Comparison of ENCODE assay signal across 18 cellular contexts in the genomic region with DNA sequence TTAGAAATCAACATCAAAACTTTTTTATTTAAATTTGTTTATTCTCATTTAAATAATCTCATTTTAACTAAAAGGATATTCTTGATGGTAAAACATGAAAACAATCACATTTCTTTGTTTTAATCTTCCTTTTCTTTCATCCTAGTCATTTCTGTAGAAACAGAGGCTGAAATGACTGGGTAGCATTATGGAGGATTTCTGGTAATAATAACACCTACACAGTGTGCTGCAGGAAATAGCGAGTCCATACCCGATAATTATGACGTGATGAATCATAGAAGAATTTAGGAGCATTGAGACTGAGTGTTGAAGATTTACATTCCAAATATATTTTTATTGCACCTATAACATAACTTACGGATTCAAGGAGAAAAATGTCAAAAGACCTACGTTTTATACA. TPM values are rescaled to one million over a fixed set of nuclear protein-coding genes. Genes with fewer than 3 reads are reported as not detected.
DNase-seq lines count a peak whose midpoint lies in the region; ATAC-seq, FAIRE-seq and TF ChIP-seq lines count a peak whose summit lies in the region.
"Had no signal": no experiment of that assay in that cellular context is flagged by ENCODE, and none has a peak within 500 bp of the region (broad histone marks: within the 10 kb centered on the region; RNA-seq: fewer than 3 reads in every experiment).

No MANE protein-coding gene starts in this region.

- peaks cover 4% of the 10 kb centered on the region for H3K9me3 Mint-ChIP-seq in activated naive CD4-positive, alpha-beta T cell treated with anti-CD3 and anti-CD28 coated beads, Interleukin-2, amount 50 U/mL, for 24 hours
- H3K9me3 Mint-ChIP-seq in activated CD4-positive, alpha-beta memory T cell treated with anti-CD3 and anti-CD28 coated beads, Interleukin-2, amount 10 ng/mL, durations not matched to agents 7 days and 5 days = no peaks in the 10 kb centered on the region
- H3K9me3 Mint-ChIP-seq: activated naive CD8-positive, alpha-beta T cell treated with anti-CD3 and anti-CD28 coated beads, Interleukin-2, amount 10 ng/mL, durations not matched to agents 7 days and 5 days had no signal

- dilution Hi-C loops in keratinocyte (cut with MboI; ENCODE audit: extremely low pct_ligation_motif_present, low sequenced_read_pairs) = no loop called here

- H3K4me3 ChIP-seq in keratinocyte (ENCODE audit: control insufficient read depth in 2 of 3, extremely low read depth in 1 of 3, insufficient read depth in 2 of 3, low read depth in 1 of 3, low read length in 3 of 3) (peak overlapping the region in 2 of 3 experiments; percentile 36 to 47), OCI-LY7 (ENCODE audit: low read depth, low read length, poor library complexity, severe bottlenecking) (no peak overlapping the region)
- H3K4me3 ChIP-seq: esophagus muscularis mucosa, lung had no signal

- ATAC-seq in HG02852 (IDR thresholded peaks at IDR 0.05; ENCODE audit: unreplicated experiment) = peak; percentile 53
- no peak for ATAC-seq in GM21360 (IDR thresholded peaks at IDR 0.05; ENCODE audit: unreplicated experiment)

- H3K9me3 ChIP-seq in keratinocyte (ENCODE audit: control insufficient read depth, low read depth, low read length) = no peaks in the 10 kb centered on the region
- no peaks in the 10 kb centered on the region for H3K9me3 ChIP-seq in OCI-LY7 (ENCODE audit: low read length)
- H3K9me3 ChIP-seq: esophagus muscularis mucosa, testis had no signal

- no peaks in the 10 kb centered on the region for H3K9me1 ChIP-seq in keratinocyte (ENCODE audit: control insufficient read depth, extremely low read depth, insufficient read depth, low read length)

- intact Hi-C loops in OCI-LY7 (cut with micrococcal nuclease; ENCODE audit: unreplicated experiment) = no loop called here

- no peak for FAIRE-seq in keratinocyte (lab: Jason Lieb, UNC)
- FAIRE-seq: small intestine had no signal

- no peaks in the 10 kb centered on the region for H3K27me3 ChIP-seq in keratinocyte (ENCODE audit: control insufficient read depth, extremely low read depth, insufficient read depth, low read length)
- H3K27me3 ChIP-seq: brain microvascular endothelial cell, esophagus muscularis mucosa, testis had no signal

- H3K27ac Mint-ChIP-seq in activated naive CD4-positive, alpha-beta T cell treated with anti-CD3 and anti-CD28 coated beads, Interleukin-2, amount 50 U/mL, for 24 hours = peak overlapping the region; percentile 91
- H3K27ac Mint-ChIP-seq in activated CD4-positive, alpha-beta memory T cell treated with anti-CD3 and anti-CD28 coated beads, Interleukin-2, amount 10 ng/mL, durations not matched to agents 7 days and 5 days = peak overlapping the region; percentile 19
- H3K27ac Mint-ChIP-seq: activated naive CD8-positive, alpha-beta T cell treated with anti-CD3 and anti-CD28 coated beads, Interleukin-2, amount 10 ng/mL, durations not matched to agents 7 days and 5 days; naive B cell had no signal

- no peak overlapping the region for H3K27ac ChIP-seq in keratinocyte (ENCODE audit: control insufficient read depth, insufficient read depth, low read length)
- no peak overlapping the region for H3K27ac ChIP-seq in OCI-LY7 (ENCODE audit: low read depth, low read length, poor library complexity, severe bottlenecking)
- H3K27ac ChIP-seq: brain microvascular endothelial cell, esophagus muscularis mucosa had no signal

- peak overlapping the region; percentile 60 for H3K4me3 Mint-ChIP-seq in activated naive CD4-positive, alpha-beta T cell treated with anti-CD3 and anti-CD28 coated beads, Interleukin-2, amount 50 U/mL, for 24 hours
- H3K4me3 Mint-ChIP-seq in activated CD4-positive, alpha-beta memory T cell treated with anti-CD3 and anti-CD28 coated beads, Interleukin-2, amount 10 ng/mL, durations not matched to agents 7 days and 5 days = no peak overlapping the region
- H3K4me3 Mint-ChIP-seq: activated naive CD8-positive, alpha-beta T cell treated with anti-CD3 and anti-CD28 coated beads, Interleukin-2, amount 10 ng/mL, durations not matched to agents 7 days and 5 days; naive B cell had no signal

- H3K79me2 ChIP-seq in keratinocyte (ENCODE audit: control insufficient read depth, insufficient read depth, low read length) (no peaks in the 10 kb centered on the region), OCI-LY7 (ENCODE audit: insufficient read depth, low read depth, low read length) (no peaks in the 10 kb centered on the region)

- no peaks in the 10 kb centered on the region for H3K9me2 ChIP-seq in OCI-LY7 (ENCODE audit: insufficient read depth, low read length)

- peaks cover 22% of the 10 kb centered on the region for H3K4me1 Mint-ChIP-seq in activated naive CD4-positive, alpha-beta T cell treated with anti-CD3 and anti-CD28 coated beads, Interleukin-2, amount 50 U/mL, for 24 hours
- peaks cover 39% of the 10 kb centered on the region for H3K4me1 Mint-ChIP-seq in activated CD4-positive, alpha-beta memory T cell treated with anti-CD3 and anti-CD28 coated beads, Interleukin-2, amount 10 ng/mL, durations not matched to agents 7 days and 5 days
- H3K4me1 Mint-ChIP-seq: activated naive CD8-positive, alpha-beta T cell treated with anti-CD3 and anti-CD28 coated beads, Interleukin-2, amount 10 ng/mL, durations not matched to agents 7 days and 5 days; naive B cell had no signal

- CTCF ChIA-PET in activated CD4-positive, alpha-beta memory T cell treated with anti-CD3 and anti-CD28 coated beads, Interleukin-2, amount 10 ng/mL, durations not matched to agents 7 days and 5 days (lab: Charles Lee) = no interaction called here
- CTCF ChIA-PET in OCI-LY7 (lab: Charles Lee; ENCODE audit: unreplicated experiment) = no interaction called here

- TF ChIP-seq CTCF in keratinocyte (optimal IDR thresholded peaks at IDR 0.05 in 1 of 3, IDR thresholded peaks at IDR 0.05 in 1 of 3, conservative IDR thresholded peaks at IDR 0.05 in 1 of 3; ENCODE audit: extremely low read depth in 1 of 3, insufficient read depth in 2 of 3, low read length in 3 of 3) (no peak), OCI-LY7 (conservative IDR thresholded peaks at IDR 0.05; ENCODE audit: low read length) (no peak)

- peaks cover 12% of the 10 kb centered on the region for H3K4me1 ChIP-seq in keratinocyte (ENCODE audit: control insufficient read depth, extremely low read depth, insufficient read depth, low read length)
- no peaks in the 10 kb centered on the region for H3K4me1 ChIP-seq in OCI-LY7 (ENCODE audit: insufficient read depth, low read length, poor library complexity, severe bottlenecking)

- no peak overlapping the region for H2AFZ ChIP-seq in keratinocyte (ENCODE audit: control insufficient read depth, low read length)
- no peak overlapping the region for H2AFZ ChIP-seq in OCI-LY7 (ENCODE audit: low read length)

- peaks cover 0 to 3% of the 10 kb centered on the region in 2 experiments for H3K36me3 ChIP-seq in keratinocyte (ENCODE audit: control insufficient read depth in 2 of 2, extremely low read depth in 1 of 2, insufficient read depth in 2 of 2, low read length in 2 of 2)
- H3K36me3 ChIP-seq in OCI-LY7 (ENCODE audit: insufficient read depth, low read length) = no peaks in the 10 kb centered on the region
- H3K36me3 ChIP-seq: brain microvascular endothelial cell had no signal

- no peak overlapping the region for H3K9ac ChIP-seq in keratinocyte (ENCODE audit: control insufficient read depth, extremely low read depth, insufficient read depth, low read length)

- H3K27me3 Mint-ChIP-seq in activated naive CD4-positive, alpha-beta T cell treated with anti-CD3 and anti-CD28 coated beads, Interleukin-2, amount 50 U/mL, for 24 hours = no peaks in the 10 kb centered on the region
- H3K27me3 Mint-ChIP-seq in activated CD4-positive, alpha-beta memory T cell treated with anti-CD3 and anti-CD28 coated beads, Interleukin-2, amount 10 ng/mL, durations not matched to agents 7 days and 5 days = peaks cover 14% of the 10 kb centered on the region

- H4K20me1 ChIP-seq in keratinocyte (ENCODE audit: control insufficient read depth, extremely low read depth, insufficient read depth, low read length) (no peaks in the 10 kb centered on the region), OCI-LY7 (ENCODE audit: insufficient read depth, low read length) (no peaks in the 10 kb centered on the region)

- H3K4me2 ChIP-seq in keratinocyte (ENCODE audit: control insufficient read depth, extremely low read depth, insufficient read depth, low read depth, low read length) = peak overlapping the region; percentile 75
- no peak overlapping the region for H3K4me2 ChIP-seq in OCI-LY7 (ENCODE audit: low read length)

- POLR2A ChIA-PET in activated CD4-positive, alpha-beta memory T cell treated with anti-CD3 and anti-CD28 coated beads, Interleukin-2, amount 10 ng/mL, durations not matched to agents 7 days and 5 days (lab: Charles Lee) = no interaction called here
- POLR2A ChIA-PET in OCI-LY7 (lab: Charles Lee) = no interaction called here

- H3K36me3 Mint-ChIP-seq in activated naive CD4-positive, alpha-beta T cell treated with anti-CD3 and anti-CD28 coated beads, Interleukin-2, amount 50 U/mL, for 24 hours = no peaks in the 10 kb centered on the region
- H3K36me3 Mint-ChIP-seq in activated CD4-positive, alpha-beta memory T cell treated with anti-CD3 and anti-CD28 coated beads, Interleukin-2, amount 10 ng/mL, durations not matched to agents 7 days and 5 days (ENCODE audit: low read depth) = peaks cover 7% of the 10 kb centered on the region
- H3K36me3 Mint-ChIP-seq: naive B cell had no signal

- DNase-seq in activated naive CD4-positive, alpha-beta T cell treated with Interleukin-2 at 50 U/mL for 16 hours = no peak
- DNase-seq in activated CD4-positive, alpha-beta memory T cell treated with anti-CD3 and anti-CD28 coated beads, Interleukin-2, amount 10 ng/mL, durations not matched to agents 7 days and 5 days = no peak
- DNase-seq in keratinocyte (ENCODE audit: low read depth, low spot score) (no peak), OCI-LY7 (ENCODE audit: low spot score) (no peak), SHP77 treated with DMSO at 0.1 percent for 48 hours (lab: John Stamatoyannopoulos, UW) (no peak)
- DNase-seq: activated naive CD8-positive, alpha-beta T cell treated with anti-CD3 and anti-CD28 coated beads, Interleukin-2, amount 10 ng/mL, durations not matched to agents 7 days and 5 days; brain microvascular endothelial cell; naive B cell; NCI-H1092; NCI-H774; small intestine; stimulated activated CD4-positive, alpha-beta T cell treated with anti-CD3 and anti-CD28 coated beads, Interleukin-4, amount 100 ng/mL, for 24 hours; testis had no signal

- BruUV-seq in OCI-LY7 (replicated peaks; lab: Mats Ljungman, UMichigan) = no TSS peak

RNA-seq across cellular contexts. Expression of a gene that starts 31.4 kb away (rescaled TPM):
- 1 to 10 TPM; 3.7 to 5.0 TPM for total RNA-seq in activated CD4-positive, alpha-beta memory T cell treated with anti-CD3 and anti-CD28 coated beads, Interleukin-2, amount 10 ng/mL, durations not matched to agents 7 days and 5 days
- 2.3 to 2.5 TPM (median 2.4 TPM) in 3 replicates for polyA plus RNA-seq in keratinocyte
- polyA plus RNA-seq in keratinocyte (2011; ENCODE audit: low read depth) = 1.7 TPM
- 1.4 and 2.9 TPM in 2 replicates for polyA plus RNA-seq in keratinocyte (2011; cell fraction: cytosol; rRNA removed)
- 2.9 and 3.1 TPM in 2 replicates for polyA plus RNA-seq in keratinocyte (2011; cell fraction: nucleus; rRNA removed)
- polyA plus RNA-seq in keratinocyte (2012; ENCODE audit: low replicate concordance) = 2.6 and 2.9 TPM in 2 replicates
- 0.79 to 2.7 TPM (median 2.7 TPM) in 3 replicates for polyA minus RNA-seq in keratinocyte
- polyA minus RNA-seq in keratinocyte (2011; cell fraction: cytosol; rRNA and poly(A)+ RNA removed) = 1.7 TPM
- 2.2 and 4.8 TPM in 2 replicates for polyA minus RNA-seq in keratinocyte (2011; cell fraction: nucleus; rRNA and poly(A)+ RNA removed)
- total RNA-seq in OCI-LY7 (2014; rRNA removed; shearing (Covaris generic)) = 1.7 and 1.8 TPM in 2 replicates
- total RNA-seq in OCI-LY7 (2022) = 1.9 and 3.2 TPM in 2 replicates
